ENCODE assay signal across 9 cellular contexts in the genomic region with DNA sequence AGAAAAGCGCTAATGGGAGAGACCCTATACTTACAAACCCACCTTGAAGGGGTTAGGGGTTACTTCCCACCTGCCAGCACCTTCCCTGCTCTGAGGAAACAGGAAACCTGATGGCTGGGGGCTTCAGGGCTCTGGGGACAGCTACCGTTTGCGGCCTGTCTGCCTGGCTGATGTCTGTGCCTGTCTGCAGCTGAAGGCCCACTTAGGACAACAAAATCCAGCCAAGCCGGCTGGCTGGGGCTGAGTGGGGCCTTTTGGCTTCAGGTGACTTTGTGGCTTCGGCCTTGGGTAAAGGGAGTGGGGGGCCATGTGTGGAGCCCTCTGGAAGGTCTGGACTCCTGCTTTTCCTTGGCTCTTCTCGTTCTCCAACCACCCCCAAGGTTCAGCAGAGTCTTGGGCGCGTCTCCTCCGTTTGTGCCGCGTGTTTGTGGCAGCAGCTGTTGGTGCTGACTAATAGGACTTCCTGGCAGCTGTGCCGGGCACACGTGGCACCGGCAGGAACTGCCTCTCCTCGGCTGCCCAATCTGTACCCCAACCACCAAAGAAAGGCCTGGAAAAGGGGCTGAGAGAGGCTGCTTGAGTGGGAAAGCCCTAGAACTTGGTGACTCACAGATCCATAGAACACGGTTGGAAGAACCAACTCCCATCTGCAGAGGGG.
DNase-seq lines count a peak whose midpoint lies in the region; ATAC-seq and TF ChIP-seq lines count a peak whose summit lies in the region.
"Had no signal": no experiment of that assay in that cellular context is flagged by ENCODE, and none has a peak within 500 bp of the region (broad histone marks: within the 10 kb centered on the region; RNA-seq: fewer than 3 reads in every experiment).

No MANE protein-coding gene starts in this region.

- no peaks in the 10 kb centered on the region for H4K20me1 ChIP-seq in HCT116 (ENCODE audit: insufficient read depth)

- peak overlapping the region; percentile 9; the same call in 1 of the 2 replicates for H3K27ac ChIP-seq in HCT116 (ENCODE audit: low read depth, low read length)
- H3K27ac ChIP-seq in adrenal gland = peak overlapping the region in 4 of 5 donors; percentile 34 to 93 (median 81)
- H3K27ac ChIP-seq in tibial artery = no peak overlapping the region

- DNase-seq in HCT116 (ENCODE audit: low read depth, low spot score) (no peak), T follicular helper cell (ENCODE audit: low read depth) (peak; percentile 30), adrenal gland (peak; percentile 76 to 90 (median 86)), medulla oblongata (ENCODE audit: extremely low spot score) (peak; percentile 72), putamen (ENCODE audit: low spot score) (no peak), tibial artery (no peak), dedifferentiated amniotic fluid mesenchymal stem cell (ENCODE audit: extremely low spot score) (no peak)
- peak; percentile 53 for DNase-seq in stimulated activated naive CD4-positive, alpha-beta T cell treated with Interleukin-2 at 50 U/mL for 16 hours (lab: John Stamatoyannopoulos, UW)

- intact Hi-C loops in HCT116 (cut with micrococcal nuclease) = loop anchor here (5.0 kb wide), 1 partner anchor 186 kb away; a partner anchor contains a TSS
- intact Hi-C loops in adrenal gland (cut with DNase I) = no loop called here
- intact Hi-C loops in tibial artery (cut with DNase I; ENCODE audit: low total_unique reads) = no loop called here

- CTCF ChIA-PET in HCT116 (lab: Charles Lee) = interaction anchor here (4.2 kb wide), 1 partner anchor 199 kb away, joined by 57 read pairs; no protein-coding TSS in a partner anchor

- no peak overlapping the region for H3K4me3 ChIP-seq in HCT116 (replicated peaks in 1 of 2; ENCODE audit: low read depth in 1 of 2, low read length in 2 of 2)
- H3K4me3 ChIP-seq in adrenal gland = no peak overlapping the region
- H3K4me3 ChIP-seq in tibial artery = no peak overlapping the region
- H3K4me3 ChIP-seq: lung had no signal

- POLR2A ChIA-PET in HCT116 (lab: Charles Lee) = no interaction called here

- no peaks in the 10 kb centered on the region for H3K9me2 ChIP-seq in HCT116 (ENCODE audit: insufficient read depth)

- H3K4me2 ChIP-seq in HCT116 (ENCODE audit: low read length) = no peak overlapping the region

- H3K9ac ChIP-seq in HCT116 (ENCODE audit: low read length) = no peak overlapping the region

- no peak for TF ChIP-seq POLR2A in HCT116 (IDR thresholded peaks at IDR 0.05; ENCODE audit: borderline replicate concordance, extremely low read depth, insufficient read depth, insufficient read length)
- no peak for TF ChIP-seq POLR2A in adrenal gland (IDR thresholded peaks at IDR 0.05)

- ATAC-seq in HCT116 = no peak

- no peak for TF ChIP-seq CTCF in HCT116 (IDR thresholded peaks at IDR 0.05 in 2 of 3, conservative IDR thresholded peaks at IDR 0.05 in 1 of 3; ENCODE audit: borderline replicate concordance in 1 of 3, insufficient read depth in 1 of 3, low read depth in 2 of 3, low read length in 2 of 3)
- no peak for TF ChIP-seq CTCF in adrenal gland (IDR thresholded peaks at IDR 0.05)
- no peak for TF ChIP-seq CTCF in tibial artery (IDR thresholded peaks at IDR 0.05)

- H3K4me1 ChIP-seq in HCT116 (ENCODE audit: control insufficient read depth in 1 of 2, insufficient read depth in 2 of 2, low read length in 2 of 2) (peaks cover 51 to 62% of the 10 kb centered on the region in 2 experiments), adrenal gland (replicated peaks in 1 of 2) (peaks cover 56 to 82% of the 10 kb centered on the region in 2 donors), tibial artery (peaks cover 0 to 41% (median 16%) of the 10 kb centered on the region in 4 donors)

- no peak overlapping the region for H2AFZ ChIP-seq in HCT116 (ENCODE audit: low read depth, low read length, poor library complexity, severe bottlenecking)

- RAD21 ChIA-PET in HCT116 (lab: Charles Lee; ENCODE audit: low non-redundant PET in 1 of 2, low total read pairs in 2 of 2, uncharacterized antibody in 2 of 2, unreplicated experiment in 2 of 2) = no interaction called here

- no TSS peak for BruUV-seq in HCT116 (replicated peaks; lab: Mats Ljungman, UMichigan)

- H3K27me3 ChIP-seq in HCT116 (ENCODE audit: insufficient read depth, low read length) = no peaks in the 10 kb centered on the region
- no peaks in the 10 kb centered on the region for H3K27me3 ChIP-seq in adrenal gland
- no peaks in the 10 kb centered on the region for H3K27me3 ChIP-seq in tibial artery

- WGBS in adrenal gland, 4 donors = 26 to 44% (median 39%) methylated on average over 14 to 16 of the region's 16 CpGs

- H3K36me3 ChIP-seq in HCT116 (ENCODE audit: control insufficient read depth in 1 of 2, insufficient read depth in 2 of 2, low read length in 2 of 2) = no peaks in the 10 kb centered on the region
- no peaks in the 10 kb centered on the region for H3K36me3 ChIP-seq in adrenal gland (replicated peaks in 1 of 2)
- H3K36me3 ChIP-seq in tibial artery = no peaks in the 10 kb centered on the region

- H3K9me3 ChIP-seq in HCT116 (ENCODE audit: control insufficient read depth in 1 of 2, insufficient read depth in 1 of 2, low read depth in 1 of 2, low read length in 2 of 2) (no peaks in the 10 kb centered on the region), adrenal gland (replicated peaks in 1 of 3) (no peaks in the 10 kb centered on the region), tibial artery (no peaks in the 10 kb centered on the region)

- no peak for TF ChIP-seq RAD21 in HCT116 (IDR thresholded peaks at IDR 0.05; ENCODE audit: low read depth)

- peaks cover 26% of the 10 kb centered on the region; the same call in 1 of the 2 replicates for H3K79me2 ChIP-seq in HCT116 (ENCODE audit: insufficient read depth, low read length)

TF ChIP-seq in HCT116, 20 proteins besides CTCF, POLR2A, EP300 and RAD21:
- TF ChIP-seq SP1 (IDR thresholded peaks at IDR 0.05; ENCODE audit: low read depth) = no peak
- TF ChIP-seq, protein P1, sequence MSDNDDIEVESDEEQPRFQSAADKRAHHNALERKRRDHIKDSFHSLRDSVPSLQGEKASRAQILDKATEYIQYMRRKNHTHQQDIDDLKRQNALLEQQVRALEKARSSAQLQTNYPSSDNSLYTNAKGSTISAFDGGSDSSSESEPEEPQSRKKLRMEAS (IDR thresholded peaks at IDR 0.05) = 0 out of 2 replicates have a peak, but pooled peaks have one; percentile 37
TF ChIP-seq in HCT116: peak in this region for 1.

Comparison
In these comparisons a context has a peak if more than half of its experiments do, and no peak if none do; other contexts are left out.
1. DNase-seq: peak in T follicular helper cell (single experiment), adrenal gland (7 of 7), medulla oblongata (single experiment) and stimulated activated naive CD4-positive, alpha-beta T cell treated with Interleukin-2 at 50 U/mL for 16 hours (single experiment); none in HCT116 (single experiment), putamen (single experiment), tibial artery (0 of 2) and dedifferentiated amniotic fluid mesenchymal stem cell (single experiment).
2. H3K27ac ChIP-seq: peak in HCT116 (single experiment) and adrenal gland (4 of 5); none in tibial artery (0 of 2).